21 cellular contexts compared by ENCODE assay signal in genomic region chr4:47075241-47075640, GRCh38. TPM values are rescaled to one million over a fixed set of nuclear protein-coding genes. Genes with fewer than 3 reads are reported as not detected.
A peak's percentile ranks its signal among the peaks of the same experiment; 100 is the strongest.
DNase-seq lines count a peak whose midpoint lies in the region; ATAC-seq and TF ChIP-seq lines count a peak whose summit lies in the region.
"Had no signal": no experiment of that assay in that cellular context is flagged by ENCODE, and none has a peak within 500 bp of the region (broad histone marks: within the 10 kb centered on the region; RNA-seq: fewer than 3 reads in every experiment).

No MANE protein-coding gene starts in this region.

- no peaks in the 10 kb centered on the region for H3K9me3 Mint-ChIP-seq in HFFc6
- no peaks in the 10 kb centered on the region for H3K9me3 Mint-ChIP-seq in activated naive CD8-positive, alpha-beta T cell treated with anti-CD3 and anti-CD28 coated beads for 36 hours
- H3K9me3 Mint-ChIP-seq: activated B cell treated with CpG ODN at 0.5 μM for 24 hours; activated naive CD8-positive, alpha-beta T cell treated with anti-CD3 and anti-CD28 coated beads, Interleukin-2, amount 10 ng/mL, durations not matched to agents 7 days and 5 days had no signal

- H3K36me3 ChIP-seq in fibroblast of lung (ENCODE audit: control insufficient read depth, insufficient read depth, low read length) = no peaks in the 10 kb centered on the region
- H3K36me3 ChIP-seq: heart right ventricle had no signal

- H3K27ac ChIP-seq in RWPE1 = no peak overlapping the region
- H3K27ac ChIP-seq in fibroblast of lung (ENCODE audit: insufficient read depth, low read length) = no peak overlapping the region
- H3K27ac ChIP-seq: heart right ventricle, testis had no signal

- no peaks in the 10 kb centered on the region for H3K27me3 ChIP-seq in fibroblast of lung (ENCODE audit: control insufficient read depth, insufficient read depth, low read length)
- H3K27me3 ChIP-seq: heart right ventricle, testis had no signal

- peak overlapping the region; percentile 13; the same call in 1 of the 2 replicates for H3K4me3 Mint-ChIP-seq in HFFc6
- H3K4me3 Mint-ChIP-seq in activated naive CD8-positive, alpha-beta T cell treated with anti-CD3 and anti-CD28 coated beads for 36 hours = no peak overlapping the region
- H3K4me3 Mint-ChIP-seq: activated B cell treated with CpG ODN at 0.5 μM for 24 hours; activated CD8-positive, alpha-beta T cell treated with anti-CD3 and anti-CD28 coated beads, Interleukin-2, amount 10 ng/mL, durations not matched to agents 7 days and 5 days; activated naive CD8-positive, alpha-beta T cell treated with anti-CD3 and anti-CD28 coated beads, Interleukin-2, amount 10 ng/mL, durations not matched to agents 7 days and 5 days; activated T-cell treated with anti-CD3 and anti-CD28 coated beads, Interleukin-2, amount 50 U/mL, for 72 hours; natural killer cell treated with Interleukin-12 subunit alpha and Interleukin-12 subunit beta and Interleukin-15 and Interleukin-18, amount 100 ng/mL, for 72 hours had no signal

- H3K9ac ChIP-seq in fibroblast of lung (ENCODE audit: insufficient read depth, low read length) = no peak overlapping the region

- H3K4me1 Mint-ChIP-seq in HFFc6 (ENCODE audit: low read depth) = peaks cover 52% of the 10 kb centered on the region
- H3K4me1 Mint-ChIP-seq in activated naive CD8-positive, alpha-beta T cell treated with anti-CD3 and anti-CD28 coated beads for 36 hours = peaks cover 2% of the 10 kb centered on the region
- H3K4me1 Mint-ChIP-seq: activated B cell treated with CpG ODN at 0.5 μM for 24 hours; activated naive CD8-positive, alpha-beta T cell treated with anti-CD3 and anti-CD28 coated beads, Interleukin-2, amount 10 ng/mL, durations not matched to agents 7 days and 5 days had no signal

- H3K4me1 ChIP-seq in fibroblast of lung (ENCODE audit: control insufficient read depth, extremely low read depth, insufficient read depth, low read length) = peaks cover 2% of the 10 kb centered on the region
- H3K4me1 ChIP-seq: testis had no signal

- no peaks in the 10 kb centered on the region for H4K20me1 ChIP-seq in fibroblast of lung (ENCODE audit: control insufficient read depth, extremely low read depth, insufficient read depth, low read length)

- H3K9me3 ChIP-seq in fibroblast of lung (ENCODE audit: control insufficient read depth, insufficient read depth, low read depth, low read length) = no peaks in the 10 kb centered on the region
- H3K9me3 ChIP-seq: heart right ventricle, testis had no signal

- no peaks in the 10 kb centered on the region for H3K36me3 Mint-ChIP-seq in HFFc6 (ENCODE audit: low read depth)
- H3K36me3 Mint-ChIP-seq in activated naive CD8-positive, alpha-beta T cell treated with anti-CD3 and anti-CD28 coated beads for 36 hours = no peaks in the 10 kb centered on the region
- H3K36me3 Mint-ChIP-seq: activated naive CD8-positive, alpha-beta T cell treated with anti-CD3 and anti-CD28 coated beads, Interleukin-2, amount 10 ng/mL, durations not matched to agents 7 days and 5 days; natural killer cell treated with Interleukin-12 subunit alpha and Interleukin-12 subunit beta and Interleukin-15 and Interleukin-18, amount 100 ng/mL, for 72 hours had no signal

- H3K4me3 ChIP-seq in fibroblast of lung (replicated peaks in 1 of 4; ENCODE audit: control extremely low read depth in 1 of 4, insufficient read depth in 1 of 4, low read depth in 3 of 4, low read length in 4 of 4) (no peak overlapping the region), retinal pigment epithelial cell (ENCODE audit: low read length) (no peak overlapping the region)
- H3K4me3 ChIP-seq: heart right ventricle, testis had no signal

- no peak overlapping the region for H2AFZ ChIP-seq in fibroblast of lung (ENCODE audit: low read length)

- ATAC-seq in HG02852 (IDR thresholded peaks at IDR 0.05; ENCODE audit: unreplicated experiment) = no peak
- no peak for ATAC-seq in left ventricle myocardium superior
- ATAC-seq: activated CD8-positive, alpha-beta T cell treated with anti-CD3 and anti-CD28 coated beads, Interleukin-2, amount 10 ng/mL, durations not matched to agents 7 days and 5 days; activated T-cell treated with anti-CD3 and anti-CD28 coated beads, Interleukin-2, amount 50 U/mL, for 72 hours; esophagus mucosa; heart right ventricle; natural killer cell treated with Interleukin-12 subunit alpha and Interleukin-12 subunit beta and Interleukin-15 and Interleukin-18, amount 100 ng/mL, for 72 hours had no signal

- H3K27ac Mint-ChIP-seq in HFFc6 = no peak overlapping the region
- no peak overlapping the region for H3K27ac Mint-ChIP-seq in activated naive CD8-positive, alpha-beta T cell treated with anti-CD3 and anti-CD28 coated beads for 36 hours
- H3K27ac Mint-ChIP-seq: activated B cell treated with CpG ODN at 0.5 μM for 24 hours; activated CD8-positive, alpha-beta T cell treated with anti-CD3 and anti-CD28 coated beads, Interleukin-2, amount 10 ng/mL, durations not matched to agents 7 days and 5 days; activated naive CD8-positive, alpha-beta T cell treated with anti-CD3 and anti-CD28 coated beads, Interleukin-2, amount 10 ng/mL, durations not matched to agents 7 days and 5 days; activated T-cell treated with anti-CD3 and anti-CD28 coated beads, Interleukin-2, amount 50 U/mL, for 72 hours; natural killer cell treated with Interleukin-12 subunit alpha and Interleukin-12 subunit beta and Interleukin-15 and Interleukin-18, amount 100 ng/mL, for 72 hours had no signal

- POLR2A ChIA-PET in RWPE1 (lab: Yijun Ruan, JAX; ENCODE audit: low non-redundant PET) = no interaction called here

- DNase-seq in HFFc6 (no peak), RWPE1 (ENCODE audit: low spot score) (peak; percentile 26), fibroblast of lung (ENCODE audit: low read depth in 2 of 2) (peak; percentile 35 to 75), retinal pigment epithelial cell (ENCODE audit: low read depth) (peak; percentile 13), NCI-H1048 (lab: John Stamatoyannopoulos, UW) (no peak), left ventricle myocardium superior (no peak)
- no peak for DNase-seq in activated naive CD8-positive, alpha-beta T cell treated with anti-CD3 and anti-CD28 coated beads for 36 hours
- DNase-seq: activated B cell treated with CpG ODN at 0.5 μM for 24 hours; activated CD8-positive, alpha-beta T cell treated with anti-CD3 and anti-CD28 coated beads, Interleukin-2, amount 10 ng/mL, durations not matched to agents 7 days and 5 days; activated naive CD8-positive, alpha-beta T cell treated with anti-CD3 and anti-CD28 coated beads, Interleukin-2, amount 10 ng/mL, durations not matched to agents 7 days and 5 days; activated T-cell treated with anti-CD3 and anti-CD28 coated beads, Interleukin-2, amount 50 U/mL, for 72 hours; GDM1; heart right ventricle; mesendoderm; NCI-H2029; posterior cingulate gyrus; T-helper 2 cell; testis had no signal

- intact Hi-C loops in left ventricle myocardium superior (cut with micrococcal nuclease) = no loop called here

- H3K27me3 Mint-ChIP-seq in HFFc6 (ENCODE audit: insufficient read depth) = peaks cover 3% of the 10 kb centered on the region; the same call in 1 of the 2 replicates
- peaks cover 10% of the 10 kb centered on the region for H3K27me3 Mint-ChIP-seq in activated naive CD8-positive, alpha-beta T cell treated with anti-CD3 and anti-CD28 coated beads for 36 hours
- H3K27me3 Mint-ChIP-seq: activated B cell treated with CpG ODN at 0.5 μM for 24 hours; activated naive CD8-positive, alpha-beta T cell treated with anti-CD3 and anti-CD28 coated beads, Interleukin-2, amount 10 ng/mL, durations not matched to agents 7 days and 5 days had no signal

- no peak for TF ChIP-seq CTCF in HFFc6 (IDR thresholded peaks at IDR 0.05)
- TF ChIP-seq CTCF in RWPE1 (conservative IDR thresholded peaks at IDR 0.05; ENCODE audit: low read depth) = no peak
- TF ChIP-seq CTCF in fibroblast of lung (conservative IDR thresholded peaks at IDR 0.05 in 1 of 2, IDR thresholded peaks at IDR 0.05 in 1 of 2; ENCODE audit: low read depth in 1 of 2, low read length in 2 of 2) = no peak
- no peak for TF ChIP-seq CTCF in retinal pigment epithelial cell (conservative IDR thresholded peaks at IDR 0.05; ENCODE audit: low read depth, low read length)

- CTCF ChIA-PET in RWPE1 (lab: Yijun Ruan, JAX) = interaction anchor here (0.6 to 0.7 kb wide), 2 partner anchors 8 to 353 kb away, joined by 3 read pairs; no protein-coding TSS in a partner anchor

- H3K79me2 ChIP-seq in fibroblast of lung (ENCODE audit: control insufficient read depth, insufficient read depth, low read length) = no peaks in the 10 kb centered on the region

- H3K4me2 ChIP-seq in fibroblast of lung (ENCODE audit: extremely low read depth, insufficient read depth, low read length) = no peak overlapping the region

RNA-seq across cellular contexts. Expression of gene GABRB1, which starts 43.9 kb away (rescaled TPM):
- total RNA-seq in HFFc6 (2021; fragmentation: NEBNext Ultra II Directional; extraction: Animal tissue kit (Norgen Biotek cat#: 25700)) = not detected
- total RNA-seq in fibroblast of lung = 0.17 TPM in 1 of 2 replicates, not detected in the other
- polyA plus RNA-seq in fibroblast of lung = 0.05 and 0.23 TPM in 2 replicates
- 0.16 TPM in 1 of 2 replicates, not detected in the other for polyA plus RNA-seq in fibroblast of lung (2012)
- 5.9 TPM in 1 of 2 replicates, not detected in the other for polyA minus RNA-seq in fibroblast of lung (ENCODE audit: low replicate concordance)
- 4.0 TPM for total RNA-seq in left ventricle myocardium superior
- total RNA-seq in activated naive CD8-positive, alpha-beta T cell treated with anti-CD3 and anti-CD28 coated beads for 36 hours = not detected
- total RNA-seq: activated B cell treated with CpG ODN at 0.5 μM for 24 hours; activated CD8-positive, alpha-beta T cell treated with anti-CD3 and anti-CD28 coated beads, Interleukin-2, amount 10 ng/mL, durations not matched to agents 7 days and 5 days; activated naive CD8-positive, alpha-beta T cell treated with anti-CD3 and anti-CD28 coated beads, Interleukin-2, amount 10 ng/mL, durations not matched to agents 7 days and 5 days; activated T-cell treated with anti-CD3 and anti-CD28 coated beads, Interleukin-2, amount 50 U/mL, for 72 hours; esophagus mucosa; natural killer cell treated with Interleukin-12 subunit alpha and Interleukin-12 subunit beta and Interleukin-15 and Interleukin-18, amount 100 ng/mL, for 72 hours had no signal

Comparison
In these comparisons a context has a peak if more than half of its experiments do, and no peak if none do; other contexts are left out.
1. DNase-seq: peak in RWPE1 (single experiment), fibroblast of lung (2 of 2) and retinal pigment epithelial cell (single experiment); none in HFFc6 (single experiment), NCI-H1048 (single experiment), left ventricle myocardium superior (single experiment) and activated naive CD8-positive, alpha-beta T cell treated with anti-CD3 and anti-CD28 coated beads for 36 hours (single experiment).